In the genomic region with DNA sequence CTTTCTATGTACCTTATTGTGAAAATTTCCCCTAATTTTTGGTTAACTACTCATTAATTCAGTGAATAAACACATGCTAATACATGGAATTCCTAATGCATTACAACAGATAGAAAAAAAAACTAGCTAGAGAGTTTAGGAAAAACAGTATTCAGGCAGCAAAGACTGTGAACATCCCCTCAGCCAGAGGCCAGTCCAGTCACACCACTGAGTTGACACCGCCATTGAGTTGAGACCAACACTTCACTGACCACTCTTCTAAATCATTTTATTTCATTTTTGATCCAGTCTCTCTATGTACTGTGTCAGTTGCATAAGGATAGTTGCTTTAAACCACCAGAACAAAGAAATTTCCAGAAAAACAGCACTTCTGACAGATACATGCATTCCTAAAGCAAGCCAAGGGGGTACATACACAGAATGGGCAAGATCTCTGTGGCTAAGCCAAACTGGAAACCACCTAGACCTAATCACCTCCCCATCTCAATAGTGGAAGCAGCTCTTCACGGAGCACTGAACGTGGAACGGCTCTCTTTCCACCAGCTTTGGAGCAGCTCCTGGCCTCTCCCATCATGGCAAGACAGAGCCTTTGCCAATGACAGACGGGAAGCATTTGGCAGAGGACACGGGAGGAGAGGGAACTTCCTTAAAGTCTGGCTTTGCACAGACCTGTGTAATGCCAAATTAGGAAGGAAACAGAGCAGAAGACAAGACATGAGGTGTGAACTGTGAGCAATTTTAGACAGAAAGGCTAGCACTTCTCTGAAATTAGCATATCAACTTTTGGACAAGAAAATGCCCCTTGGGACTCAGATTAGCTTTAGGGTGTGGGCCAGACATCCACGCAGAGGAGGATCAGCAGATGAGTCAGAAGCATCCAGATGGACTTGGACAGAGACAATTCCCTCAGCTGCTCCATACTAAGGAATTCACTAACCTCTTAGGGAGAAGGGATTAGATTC, we compare ENCODE assay signal across 8 cellular contexts. TPM values are rescaled to one million over a fixed set of nuclear protein-coding genes. Genes with fewer than 3 reads are reported as not detected.
DNase-seq lines count a peak whose midpoint lies in the region; ATAC-seq, FAIRE-seq and TF ChIP-seq lines count a peak whose summit lies in the region.

No MANE protein-coding gene starts in this region.

- peak overlapping the region in 1 of 2 donors; percentile 24 for H3K27ac ChIP-seq in right atrium auricular region

- H3K4me1 ChIP-seq in right atrium auricular region: peaks cover 0 to 6% of the 10 kb centered on the region in 2 donors

- DNase-seq in Right ventricle myocardium inferior (ENCODE audit: missing footprints) (no peak), right atrium auricular region (ENCODE audit: low spot score) (no peak), glutamatergic neuron (no peak), urothelium cell line (ENCODE audit: low spot score) (peak; percentile 45), foreskin melanocyte (no peak), activated gamma-delta T cell treated with Interleukin-2 at 50 U/mL for 16 hours (no peak)

- H3K36me3 ChIP-seq in right atrium auricular region: no peaks in the 10 kb centered on the region

- H3K4me3 ChIP-seq in right atrium auricular region: no peak overlapping the region

- TF ChIP-seq CTCF in right atrium auricular region (IDR thresholded peaks at IDR 0.05) (no peak), glutamatergic neuron (IDR thresholded peaks at IDR 0.05; ENCODE audit: partially characterized antibody, unreplicated experiment) (no peak)

- intact Hi-C loops in Right ventricle myocardium inferior (cut with DNase I): no loop called here

- ATAC-seq in Right ventricle myocardium inferior (peak; percentile 92), HG03565 (IDR thresholded peaks at IDR 0.05; ENCODE audit: unreplicated experiment) (peak; percentile 53), HG03521 (IDR thresholded peaks at IDR 0.05; ENCODE audit: unreplicated experiment) (no peak)

- H3K4me1 Mint-ChIP-seq in glutamatergic neuron (ENCODE audit: low read depth, unreplicated experiment): peaks cover 8% of the 10 kb centered on the region

- no peaks in the 10 kb centered on the region for H3K27me3 ChIP-seq in right atrium auricular region

- H3K27ac Mint-ChIP-seq in glutamatergic neuron (ENCODE audit: unreplicated experiment): no peak overlapping the region

- H3K27me3 Mint-ChIP-seq in glutamatergic neuron (ENCODE audit: unreplicated experiment): peaks cover 5% of the 10 kb centered on the region

- FAIRE-seq in urothelium cell line (lab: Jason Lieb, UNC): no peak

- peak overlapping the region; percentile 31 for H3K4me3 Mint-ChIP-seq in glutamatergic neuron (ENCODE audit: unreplicated experiment)

- peaks cover 4% of the 10 kb centered on the region for H3K9me3 Mint-ChIP-seq in glutamatergic neuron (ENCODE audit: unreplicated experiment)

- H3K36me3 Mint-ChIP-seq in glutamatergic neuron (ENCODE audit: unreplicated experiment): peaks cover 8% of the 10 kb centered on the region

- H3K9me3 ChIP-seq in right atrium auricular region: no peaks in the 10 kb centered on the region

RNA-seq across cellular contexts. Expression of a gene that starts 36.4 kb away (rescaled TPM):
- total RNA-seq in Right ventricle myocardium inferior (0.35 TPM), right atrium auricular region (under 1 TPM; 0.37 to 0.90 TPM), glutamatergic neuron (ENCODE audit: unreplicated experiment) (5.1 TPM)
